ENCODE assay signal across 1 cellular context in the genomic region with DNA sequence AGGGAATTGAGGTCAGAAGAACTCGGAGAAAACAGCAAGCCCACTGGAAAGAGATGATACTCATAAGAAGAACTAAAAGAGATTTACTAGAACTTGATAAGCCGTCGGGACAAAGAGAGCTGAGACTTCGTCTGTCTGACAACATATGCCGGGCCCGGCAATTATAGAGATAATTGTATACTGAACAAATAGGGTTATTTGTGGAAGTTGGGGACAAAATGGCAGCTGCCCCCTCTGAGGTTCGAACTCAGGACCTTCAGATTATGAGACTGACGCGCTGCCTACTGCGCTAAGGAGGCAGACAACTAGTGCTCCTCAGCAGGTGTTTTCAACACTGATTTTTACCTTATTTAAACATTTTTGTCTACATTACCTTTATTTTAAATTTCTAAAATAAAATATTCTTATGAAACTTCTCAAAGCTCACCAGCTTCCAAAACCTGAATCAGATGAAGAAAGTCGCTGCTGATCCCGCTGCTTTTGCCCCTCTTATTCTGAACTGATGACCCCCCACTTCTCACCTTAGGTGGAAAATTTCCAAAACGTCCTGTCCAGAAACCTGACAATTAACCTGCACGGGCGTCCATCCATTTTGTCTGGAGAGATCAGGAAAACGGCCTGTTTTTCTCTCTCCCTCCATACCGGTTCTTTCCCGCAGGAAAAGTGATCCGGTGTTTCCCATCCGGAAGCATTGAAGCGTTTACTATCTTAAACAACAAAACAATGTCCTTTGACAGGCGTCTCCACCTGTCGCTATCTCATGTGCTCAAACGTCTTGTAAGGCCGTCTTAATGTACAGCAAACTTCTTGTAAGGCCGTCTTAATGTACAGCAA.
A peak's percentile ranks its signal among the peaks of the same experiment; 100 is the strongest.
TF ChIP-seq lines count a peak whose summit lies in the region.

No MANE protein-coding gene starts in this region.

TF ChIP-seq in K562, 482 proteins besides CTCF, POLR2A, EP300 and RAD21 (continued from another document and continues in another):
- TF ChIP-seq, protein P1, sequence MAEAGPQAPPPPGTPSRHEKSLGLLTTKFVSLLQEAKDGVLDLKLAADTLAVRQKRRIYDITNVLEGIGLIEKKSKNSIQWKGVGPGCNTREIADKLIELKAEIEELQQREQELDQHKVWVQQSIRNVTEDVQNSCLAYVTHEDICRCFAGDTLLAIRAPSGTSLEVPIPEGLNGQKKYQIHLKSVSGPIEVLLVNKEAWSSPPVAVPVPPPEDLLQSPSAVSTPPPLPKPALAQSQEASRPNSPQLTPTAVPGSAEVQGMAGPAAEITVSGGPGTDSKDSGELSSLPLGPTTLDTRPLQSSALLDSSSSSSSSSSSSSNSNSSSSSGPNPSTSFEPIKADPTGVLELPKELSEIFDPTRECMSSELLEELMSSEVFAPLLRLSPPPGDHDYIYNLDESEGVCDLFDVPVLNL (CRISPR knock-in tag; IDR thresholded peaks at IDR 0.05; ENCODE audit: low read depth), result no peak
- no peak for TF ChIP-seq E2F1 (CRISPR knock-in tag; IDR thresholded peaks at IDR 0.05)
- TF ChIP-seq ESRRB (CRISPR knock-in tag; IDR thresholded peaks at IDR 0.05; ENCODE audit: borderline replicate concordance), result no peak
- TF ChIP-seq ZNF175 (CRISPR knock-in tag; IDR thresholded peaks at IDR 0.05; ENCODE audit: low read depth), result no peak
- no peak for TF ChIP-seq FUS (optimal IDR thresholded peaks at IDR 0.05; ENCODE audit: low read depth, low read length)
- TF ChIP-seq TRIM25 (IDR thresholded peaks at IDR 0.05; ENCODE audit: borderline replicate concordance), result 0 out of 2 replicates have a peak, but pooled peaks have one; percentile 12
- TF ChIP-seq ZNF75A (CRISPR knock-in tag; IDR thresholded peaks at IDR 0.05), result no peak
- TF ChIP-seq, protein P2, sequence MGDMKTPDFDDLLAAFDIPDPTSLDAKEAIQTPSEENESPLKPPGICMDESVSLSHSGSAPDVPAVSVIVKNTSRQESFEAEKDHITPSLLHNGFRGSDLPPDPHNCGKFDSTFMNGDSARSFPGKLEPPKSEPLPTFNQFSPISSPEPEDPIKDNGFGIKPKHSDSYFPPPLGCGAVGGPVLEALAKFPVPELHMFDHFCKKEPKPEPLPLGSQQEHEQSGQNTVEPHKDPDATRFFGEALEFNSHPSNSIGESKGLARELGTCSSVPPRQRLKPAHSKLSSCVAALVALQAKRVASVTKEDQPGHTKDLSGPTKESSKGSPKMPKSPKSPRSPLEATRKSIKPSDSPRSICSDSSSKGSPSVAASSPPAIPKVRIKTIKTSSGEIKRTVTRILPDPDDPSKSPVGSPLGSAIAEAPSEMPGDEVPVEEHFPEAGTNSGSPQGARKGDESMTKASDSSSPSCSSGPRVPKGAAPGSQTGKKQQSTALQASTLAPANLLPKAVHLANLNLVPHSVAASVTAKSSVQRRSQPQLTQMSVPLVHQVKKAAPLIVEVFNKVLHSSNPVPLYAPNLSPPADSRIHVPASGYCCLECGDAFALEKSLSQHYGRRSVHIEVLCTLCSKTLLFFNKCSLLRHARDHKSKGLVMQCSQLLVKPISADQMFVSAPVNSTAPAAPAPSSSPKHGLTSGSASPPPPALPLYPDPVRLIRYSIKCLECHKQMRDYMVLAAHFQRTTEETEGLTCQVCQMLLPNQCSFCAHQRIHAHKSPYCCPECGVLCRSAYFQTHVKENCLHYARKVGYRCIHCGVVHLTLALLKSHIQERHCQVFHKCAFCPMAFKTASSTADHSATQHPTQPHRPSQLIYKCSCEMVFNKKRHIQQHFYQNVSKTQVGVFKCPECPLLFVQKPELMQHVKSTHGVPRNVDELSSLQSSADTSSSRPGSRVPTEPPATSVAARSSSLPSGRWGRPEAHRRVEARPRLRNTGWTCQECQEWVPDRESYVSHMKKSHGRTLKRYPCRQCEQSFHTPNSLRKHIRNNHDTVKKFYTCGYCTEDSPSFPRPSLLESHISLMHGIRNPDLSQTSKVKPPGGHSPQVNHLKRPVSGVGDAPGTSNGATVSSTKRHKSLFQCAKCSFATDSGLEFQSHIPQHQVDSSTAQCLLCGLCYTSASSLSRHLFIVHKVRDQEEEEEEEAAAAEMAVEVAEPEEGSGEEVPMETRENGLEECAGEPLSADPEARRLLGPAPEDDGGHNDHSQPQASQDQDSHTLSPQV (IDR thresholded peaks at IDR 0.05), result peak; percentile 94
- TF ChIP-seq ELF2 (CRISPR knock-in tag; IDR thresholded peaks at IDR 0.05), result no peak
- no peak for TF ChIP-seq ZNF445 (CRISPR knock-in tag; IDR thresholded peaks at IDR 0.05; ENCODE audit: low read depth)
- no peak for TF ChIP-seq ZFP30 (CRISPR knock-in tag; IDR thresholded peaks at IDR 0.05; ENCODE audit: borderline replicate concordance)
- no peak for TF ChIP-seq EGR1 (conservative IDR thresholded peaks at IDR 0.05)
- peak; percentile 29 to 80; a peak in 2 of 4 replicates for TF ChIP-seq KDM1A (IDR thresholded peaks at IDR 0.05)
- TF ChIP-seq BHLHE40 (IDR thresholded peaks at IDR 0.05; ENCODE audit: low read length), result no peak
- no peak for TF ChIP-seq MXI1 (IDR thresholded peaks at IDR 0.05; ENCODE audit: low read depth, low read length)
- TF ChIP-seq TAL1 (IDR thresholded peaks at IDR 0.05), result 0 out of 2 replicates have a peak, but pooled peaks have one; percentile 3
- peak in 1 of 2 experiments; percentile 89; a peak in 3 of 4 replicates for TF ChIP-seq TBL1XR1 (IDR thresholded peaks at IDR 0.05; ENCODE audit: low read length in 2 of 2)
- no peak for TF ChIP-seq ZC3H4 (CRISPR knock-in tag; IDR thresholded peaks at IDR 0.05; ENCODE audit: borderline replicate concordance)
- TF ChIP-seq ZNF655 (CRISPR knock-in tag; IDR thresholded peaks at IDR 0.05), result no peak
- peak; percentile 69 for TF ChIP-seq CXXC5 (CRISPR knock-in tag; IDR thresholded peaks at IDR 0.05)
- TF ChIP-seq ZC3H11A (IDR thresholded peaks at IDR 0.05; ENCODE audit: low read depth, low read length), result no peak
- TF ChIP-seq ZNF444 (CRISPR knock-in tag; IDR thresholded peaks at IDR 0.05), result no peak
- no peak for TF ChIP-seq ATF2 (CRISPR knock-in tag; IDR thresholded peaks at IDR 0.05)
- TF ChIP-seq, protein P3, sequence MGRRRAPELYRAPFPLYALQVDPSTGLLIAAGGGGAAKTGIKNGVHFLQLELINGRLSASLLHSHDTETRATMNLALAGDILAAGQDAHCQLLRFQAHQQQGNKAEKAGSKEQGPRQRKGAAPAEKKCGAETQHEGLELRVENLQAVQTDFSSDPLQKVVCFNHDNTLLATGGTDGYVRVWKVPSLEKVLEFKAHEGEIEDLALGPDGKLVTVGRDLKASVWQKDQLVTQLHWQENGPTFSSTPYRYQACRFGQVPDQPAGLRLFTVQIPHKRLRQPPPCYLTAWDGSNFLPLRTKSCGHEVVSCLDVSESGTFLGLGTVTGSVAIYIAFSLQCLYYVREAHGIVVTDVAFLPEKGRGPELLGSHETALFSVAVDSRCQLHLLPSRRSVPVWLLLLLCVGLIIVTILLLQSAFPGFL (CRISPR knock-in tag; IDR thresholded peaks at IDR 0.05), result 0 out of 2 replicates have a peak, but pooled peaks have one; percentile 35
- no peak for TF ChIP-seq POLR2AphosphoS5 (IDR thresholded peaks at IDR 0.05; ENCODE audit: control insufficient read depth, insufficient read depth, low read depth, low read length)
- TF ChIP-seq, protein P4, sequence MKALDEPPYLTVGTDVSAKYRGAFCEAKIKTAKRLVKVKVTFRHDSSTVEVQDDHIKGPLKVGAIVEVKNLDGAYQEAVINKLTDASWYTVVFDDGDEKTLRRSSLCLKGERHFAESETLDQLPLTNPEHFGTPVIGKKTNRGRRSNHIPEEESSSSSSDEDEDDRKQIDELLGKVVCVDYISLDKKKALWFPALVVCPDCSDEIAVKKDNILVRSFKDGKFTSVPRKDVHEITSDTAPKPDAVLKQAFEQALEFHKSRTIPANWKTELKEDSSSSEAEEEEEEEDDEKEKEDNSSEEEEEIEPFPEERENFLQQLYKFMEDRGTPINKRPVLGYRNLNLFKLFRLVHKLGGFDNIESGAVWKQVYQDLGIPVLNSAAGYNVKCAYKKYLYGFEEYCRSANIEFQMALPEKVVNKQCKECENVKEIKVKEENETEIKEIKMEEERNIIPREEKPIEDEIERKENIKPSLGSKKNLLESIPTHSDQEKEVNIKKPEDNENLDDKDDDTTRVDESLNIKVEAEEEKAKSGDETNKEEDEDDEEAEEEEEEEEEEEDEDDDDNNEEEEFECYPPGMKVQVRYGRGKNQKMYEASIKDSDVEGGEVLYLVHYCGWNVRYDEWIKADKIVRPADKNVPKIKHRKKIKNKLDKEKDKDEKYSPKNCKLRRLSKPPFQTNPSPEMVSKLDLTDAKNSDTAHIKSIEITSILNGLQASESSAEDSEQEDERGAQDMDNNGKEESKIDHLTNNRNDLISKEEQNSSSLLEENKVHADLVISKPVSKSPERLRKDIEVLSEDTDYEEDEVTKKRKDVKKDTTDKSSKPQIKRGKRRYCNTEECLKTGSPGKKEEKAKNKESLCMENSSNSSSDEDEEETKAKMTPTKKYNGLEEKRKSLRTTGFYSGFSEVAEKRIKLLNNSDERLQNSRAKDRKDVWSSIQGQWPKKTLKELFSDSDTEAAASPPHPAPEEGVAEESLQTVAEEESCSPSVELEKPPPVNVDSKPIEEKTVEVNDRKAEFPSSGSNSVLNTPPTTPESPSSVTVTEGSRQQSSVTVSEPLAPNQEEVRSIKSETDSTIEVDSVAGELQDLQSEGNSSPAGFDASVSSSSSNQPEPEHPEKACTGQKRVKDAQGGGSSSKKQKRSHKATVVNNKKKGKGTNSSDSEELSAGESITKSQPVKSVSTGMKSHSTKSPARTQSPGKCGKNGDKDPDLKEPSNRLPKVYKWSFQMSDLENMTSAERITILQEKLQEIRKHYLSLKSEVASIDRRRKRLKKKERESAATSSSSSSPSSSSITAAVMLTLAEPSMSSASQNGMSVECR (CRISPR knock-in tag; IDR thresholded peaks at IDR 0.05), result 0 out of 2 replicates have a peak, but pooled peaks have one; percentile 37
- TF ChIP-seq SETDB1 (IDR thresholded peaks at IDR 0.05; ENCODE audit: low read length), result no peak
- peak; percentile 89 for TF ChIP-seq L3MBTL2 (IDR thresholded peaks at IDR 0.05)
- TF ChIP-seq SIN3B (IDR thresholded peaks at IDR 0.05; ENCODE audit: low read depth), result no peak
- TF ChIP-seq ZNF12 (CRISPR knock-in tag; IDR thresholded peaks at IDR 0.05), result no peak
- no peak for TF ChIP-seq DIDO1 (tag; IDR thresholded peaks at IDR 0.05; ENCODE audit: low read depth)
- peak; percentile 24; the same call in 1 of the 2 replicates for TF ChIP-seq DPF2 (IDR thresholded peaks at IDR 0.05)
- TF ChIP-seq ILF3 (IDR thresholded peaks at IDR 0.05; ENCODE audit: borderline replicate concordance), result peak; percentile 82; the same call in 1 of the 2 replicates
- no peak for TF ChIP-seq SPI1 (IDR thresholded peaks at IDR 0.05; ENCODE audit: borderline replicate concordance, low read depth, low read length)
- TF ChIP-seq, protein P5, sequence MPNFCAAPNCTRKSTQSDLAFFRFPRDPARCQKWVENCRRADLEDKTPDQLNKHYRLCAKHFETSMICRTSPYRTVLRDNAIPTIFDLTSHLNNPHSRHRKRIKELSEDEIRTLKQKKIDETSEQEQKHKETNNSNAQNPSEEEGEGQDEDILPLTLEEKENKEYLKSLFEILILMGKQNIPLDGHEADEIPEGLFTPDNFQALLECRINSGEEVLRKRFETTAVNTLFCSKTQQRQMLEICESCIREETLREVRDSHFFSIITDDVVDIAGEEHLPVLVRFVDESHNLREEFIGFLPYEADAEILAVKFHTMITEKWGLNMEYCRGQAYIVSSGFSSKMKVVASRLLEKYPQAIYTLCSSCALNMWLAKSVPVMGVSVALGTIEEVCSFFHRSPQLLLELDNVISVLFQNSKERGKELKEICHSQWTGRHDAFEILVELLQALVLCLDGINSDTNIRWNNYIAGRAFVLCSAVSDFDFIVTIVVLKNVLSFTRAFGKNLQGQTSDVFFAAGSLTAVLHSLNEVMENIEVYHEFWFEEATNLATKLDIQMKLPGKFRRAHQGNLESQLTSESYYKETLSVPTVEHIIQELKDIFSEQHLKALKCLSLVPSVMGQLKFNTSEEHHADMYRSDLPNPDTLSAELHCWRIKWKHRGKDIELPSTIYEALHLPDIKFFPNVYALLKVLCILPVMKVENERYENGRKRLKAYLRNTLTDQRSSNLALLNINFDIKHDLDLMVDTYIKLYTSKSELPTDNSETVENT (CRISPR knock-in tag; IDR thresholded peaks at IDR 0.05), result peak; percentile 26; the same call in 1 of the 2 replicates
- TF ChIP-seq BRD9 (IDR thresholded peaks at IDR 0.05; ENCODE audit: low read depth, partially characterized antibody), result peak; percentile 97
- peak; percentile 53 for TF ChIP-seq RBBP5 (IDR thresholded peaks at IDR 0.05; ENCODE audit: borderline replicate concordance, insufficient read depth, low read length, poor library complexity, severe bottlenecking)
